ENCODE assay signal across 22 cellular contexts in genomic region chr5:91528831-91529230, GRCh38.
DNase-seq lines count a peak whose midpoint lies in the region; ATAC-seq and TF ChIP-seq lines count a peak whose summit lies in the region.
"Had no signal": no experiment of that assay in that cellular context is flagged by ENCODE, and none has a peak within 500 bp of the region (broad histone marks: within the 10 kb centered on the region; RNA-seq: fewer than 3 reads in every experiment).

No MANE protein-coding gene starts in this region.

- no peak overlapping the region for H3K27ac Mint-ChIP-seq in activated CD4-positive, alpha-beta T cell treated with anti-CD3 and anti-CD28 coated beads for 36 hours
- H3K27ac Mint-ChIP-seq: B cell, IgD-negative memory B cell had no signal

- peak in 2 of 3 experiments; percentile 5 to 18 for DNase-seq in NCI-H1417 (lab: John Stamatoyannopoulos, UW)
- DNase-seq in NCI-H1417 treated with DMSO at 0.1 percent for 48 hours (lab: John Stamatoyannopoulos, UW) = no peak
- peak; percentile 23 for DNase-seq in NCI-H1105 treated with DMSO at 0.1 percent for 48 hours (lab: John Stamatoyannopoulos, UW)
- DNase-seq in NCI-H2171 (lab: John Stamatoyannopoulos, UW) = peak; percentile 16
- no peak for DNase-seq in activated CD4-positive, alpha-beta T cell treated with anti-CD3 and anti-CD28 coated beads for 36 hours
- DNase-seq in activated T-cell treated with anti-CD3 and anti-CD28 coated beads, Interleukin-2, amount 50 U/mL, for 1 hour = no peak
- DNase-seq: GDM1, MV-4-11, NCI-H146, NCI-H2081, NCI-H226, NCI-H774, OCI-M1, T-helper 1 cell had no signal

- peaks cover 4% of the 10 kb centered on the region for H3K9me3 Mint-ChIP-seq in activated CD4-positive, alpha-beta T cell treated with anti-CD3 and anti-CD28 coated beads for 36 hours (ENCODE audit: low read depth)
- H3K9me3 Mint-ChIP-seq: IgD-negative memory B cell had no signal

- H3K4me3 Mint-ChIP-seq in activated CD4-positive, alpha-beta T cell treated with anti-CD3 and anti-CD28 coated beads for 36 hours = no peak overlapping the region
- H3K4me3 Mint-ChIP-seq: B cell, CD14-positive monocyte, IgD-negative memory B cell had no signal

- no peaks in the 10 kb centered on the region for H3K4me1 Mint-ChIP-seq in activated CD4-positive, alpha-beta T cell treated with anti-CD3 and anti-CD28 coated beads for 36 hours
- H3K4me1 Mint-ChIP-seq: B cell, CD14-positive monocyte, IgD-negative memory B cell had no signal

- H3K36me3 Mint-ChIP-seq in activated CD4-positive, alpha-beta T cell treated with anti-CD3 and anti-CD28 coated beads for 36 hours (ENCODE audit: low read depth) = no peaks in the 10 kb centered on the region
- H3K36me3 Mint-ChIP-seq: CD14-positive monocyte, IgD-negative memory B cell had no signal

- intact Hi-C loops in activated CD4-positive, alpha-beta T cell treated with anti-CD3 and anti-CD28 coated beads for 36 hours (cut with DNase I, micrococcal nuclease) = no loop called here

- TF ChIP-seq CTCF in VCaP (conservative IDR thresholded peaks at IDR 0.05) = no peak

- no peaks in the 10 kb centered on the region for H3K27me3 Mint-ChIP-seq in activated CD4-positive, alpha-beta T cell treated with anti-CD3 and anti-CD28 coated beads for 36 hours
- H3K27me3 Mint-ChIP-seq: B cell, IgD-negative memory B cell had no signal

- no peak for ATAC-seq in GM21737 (IDR thresholded peaks at IDR 0.05; ENCODE audit: unreplicated experiment)
- no peak for ATAC-seq in activated CD4-positive, alpha-beta T cell treated with anti-CD3 and anti-CD28 coated beads for 36 hours
- ATAC-seq: A549, Right ventricle myocardium inferior had no signal

- H3K27ac ChIP-seq in VCaP = peak overlapping the region; percentile 40; the same call in 1 of the 2 replicates
- H3K27ac ChIP-seq: A549, SJSA1 had no signal

- POLR2A ChIA-PET in activated CD4-positive, alpha-beta T cell treated with anti-CD3 and anti-CD28 coated beads for 36 hours (lab: Charles Lee) = no interaction called here

- CTCF ChIA-PET in activated CD4-positive, alpha-beta T cell treated with anti-CD3 and anti-CD28 coated beads for 36 hours (lab: Charles Lee) = interaction anchor here (0.8 kb wide), 1 partner anchor 92 kb away, joined by 4 read pairs; no protein-coding TSS in a partner anchor

Comparison
In these comparisons a context has a peak if more than half of its experiments do, and no peak if none do; other contexts are left out.
1. DNase-seq: peak in NCI-H1417 (2 of 3), NCI-H1105 treated with DMSO at 0.1 percent for 48 hours (single experiment) and NCI-H2171 (single experiment); none in NCI-H1417 treated with DMSO at 0.1 percent for 48 hours (single experiment), activated CD4-positive, alpha-beta T cell treated with anti-CD3 and anti-CD28 coated beads for 36 hours (single experiment) and activated T-cell treated with anti-CD3 and anti-CD28 coated beads, Interleukin-2, amount 50 U/mL, for 1 hour (single experiment).